Comparison of ENCODE assay signal across 23 cellular contexts in genomic region chr17:46000292-46000691, GRCh38. TPM values are rescaled to one million over a fixed set of nuclear protein-coding genes. Genes with fewer than 3 reads are reported as not detected.
DNase-seq lines count a peak whose midpoint lies in the region; ATAC-seq lines count a peak whose summit lies in the region.
"Had no signal": no experiment of that assay in that cellular context is flagged by ENCODE, and none has a peak within 500 bp of the region (broad histone marks: within the 10 kb centered on the region; RNA-seq: fewer than 3 reads in every experiment).

No MANE protein-coding gene starts in this region.

- no peak for ATAC-seq in HG02970 (IDR thresholded peaks at IDR 0.05; ENCODE audit: low FRiP score, unreplicated experiment)

- no CpG with 5 or more reads among the region's 7 CpGs for WGBS in neuronal stem cell (ENCODE audit: extremely low coverage in 2 of 2, insufficient read length in 2 of 2, insufficient replicate concordance in 1 of 2), 2 donors

- H3K27me3 ChIP-seq in neuronal stem cell (ENCODE audit: control insufficient read depth in 3 of 3, insufficient read depth in 3 of 3, low read depth in 1 of 3, low read length in 3 of 3) = peaks cover 0 to 12% (median 0%) of the 10 kb centered on the region in 3 experiments
- H3K27me3 ChIP-seq: BE2C; BLaER1 treated with 17β-estradiol and CSF1 and Interleukin-3, amounts not matched to agents 10 nM and 100 nM had no signal

- H2AK5ac ChIP-seq in neuronal stem cell (ENCODE audit: low read depth, low read length) = no peak overlapping the region

- peaks cover 13% of the 10 kb centered on the region; the same call in 1 of the 2 replicates for H3K36me3 ChIP-seq in SK-N-MC (ENCODE audit: insufficient read depth, low read length)
- no peaks in the 10 kb centered on the region for H3K36me3 ChIP-seq in neuronal stem cell (replicated peaks in 1 of 2; ENCODE audit: control insufficient read depth in 2 of 2, insufficient read depth in 2 of 2, low read length in 2 of 2)
- H3K36me3 ChIP-seq: BE2C; BLaER1 treated with 17β-estradiol and CSF1 and Interleukin-3, amounts not matched to agents 10 nM and 100 nM; HAP-1 had no signal

- no peak overlapping the region for H4K91ac ChIP-seq in neuronal stem cell (ENCODE audit: low read depth, low read length, poor library complexity)

- no peak overlapping the region for H3K18ac ChIP-seq in neuronal stem cell (ENCODE audit: low read length)

- H3K14ac ChIP-seq in neuronal stem cell (ENCODE audit: low read length) = no peak overlapping the region

- H2BK5ac ChIP-seq in neuronal stem cell (ENCODE audit: low read length) = no peak overlapping the region

- H2BK12ac ChIP-seq in neuronal stem cell (ENCODE audit: low read length) = no peak overlapping the region

- H4K8ac ChIP-seq in neuronal stem cell (ENCODE audit: low read depth, low read length) = no peak overlapping the region

- peaks cover 1% of the 10 kb centered on the region for H3K79me1 ChIP-seq in neuronal stem cell (ENCODE audit: low read depth, low read length)

- DNase-seq in G401 (ENCODE audit: low spot score) (peak; percentile 38), SK-N-MC (ENCODE audit: low read depth, low spot score) (no peak), neuronal stem cell (ENCODE audit: low spot score) (no peak), Kasumi-1 (lab: John Stamatoyannopoulos, UW) (no peak), activated T-cell treated with anti-CD3 and anti-CD28 coated beads for 4 hours (no peak)
- DNase-seq in activated CD4-positive, alpha-beta T cell treated with anti-CD3 and anti-CD28 coated beads for 1 hour = no peak
- DNase-seq: AML-193; BE2C; CD4-positive, alpha-beta T cell; CD8-positive, alpha-beta memory T cell; DMS 273 treated with DMSO at 0.1 percent for 48 hours; DMS79; EL; GF-D8; GOT3; HFFc6 had no signal

- H3K23ac ChIP-seq in neuronal stem cell (ENCODE audit: low read depth, low read length, poor library complexity) = no peak overlapping the region

- H3K4me3 ChIP-seq in SK-N-MC (no peak overlapping the region), neuronal stem cell (ENCODE audit: low read length in 2 of 2) (no peak overlapping the region)
- H3K4me3 ChIP-seq: BLaER1 treated with 17β-estradiol and CSF1 and Interleukin-3, amounts not matched to agents 10 nM and 100 nM; HAP-1 had no signal

- H3K4me1 ChIP-seq in neuronal stem cell (ENCODE audit: control insufficient read depth in 2 of 2, insufficient read depth in 1 of 2, low read depth in 1 of 2, low read length in 2 of 2) = no peaks in the 10 kb centered on the region
- H3K4me1 ChIP-seq: BE2C; BLaER1 treated with 17β-estradiol and CSF1 and Interleukin-3, amounts not matched to agents 10 nM and 100 nM; HAP-1 had no signal

- no peak overlapping the region for H3K4me2 ChIP-seq in neuronal stem cell (ENCODE audit: insufficient read depth, low read length, poor library complexity, severe bottlenecking)
- H3K4me2 ChIP-seq: BLaER1 treated with 17β-estradiol and CSF1 and Interleukin-3, amounts not matched to agents 10 nM and 100 nM had no signal

- peak overlapping the region; percentile 4 for H2AFZ ChIP-seq in neuronal stem cell (ENCODE audit: low read length)

- H3K9ac ChIP-seq in SK-N-MC (ENCODE audit: insufficient read length) = no peak overlapping the region
- no peak overlapping the region for H3K9ac ChIP-seq in neuronal stem cell (ENCODE audit: low read depth, low read length, poor library complexity)

- in situ Hi-C loops in G401 (cut with HindIII; ENCODE audit: low sequenced_read_pairs) = no loop called here

- H3K4ac ChIP-seq in neuronal stem cell (ENCODE audit: low read length) = no peak overlapping the region

- H2BK15ac ChIP-seq in neuronal stem cell (ENCODE audit: low read length) = no peak overlapping the region

- H3K9me3 ChIP-seq in SK-N-MC (ENCODE audit: low read depth, low read length) = no peaks in the 10 kb centered on the region
- H3K9me3 ChIP-seq in neuronal stem cell (replicated peaks in 1 of 2; ENCODE audit: control insufficient read depth in 2 of 2, insufficient read depth in 1 of 2, low read depth in 1 of 2, low read length in 2 of 2) = no peaks in the 10 kb centered on the region
- H3K9me3 ChIP-seq: BE2C; BLaER1 treated with 17β-estradiol and CSF1 and Interleukin-3, amounts not matched to agents 10 nM and 100 nM; HAP-1 had no signal

- peak overlapping the region; percentile 87 for H2BK120ac ChIP-seq in neuronal stem cell (ENCODE audit: low read depth, low read length)

- H3K27ac ChIP-seq in SK-N-MC (peak overlapping the region; percentile 6; the same call in 1 of the 2 replicates), cingulate gyrus (ENCODE audit: low read depth, low read length) (peak overlapping the region; percentile 19), neuronal stem cell (replicated peaks; ENCODE audit: low read length) (no peak overlapping the region)
- H3K27ac ChIP-seq: 22Rv1; BLaER1 treated with 17β-estradiol and CSF1 and Interleukin-3, amounts not matched to agents 10 nM and 100 nM had no signal

RNA-seq across cellular contexts. Expression of gene STH, which starts 1.2 kb away (rescaled TPM):
- total RNA-seq in G401 (2014; rRNA removed; shearing (Covaris generic)) = not detected in 2 replicates
- polyA plus RNA-seq in neuronal stem cell (2013, experiment 1 of 2) = not detected
- polyA plus RNA-seq in neuronal stem cell (2013, experiment 2 of 2) = not detected
- total RNA-seq: CD4-positive, alpha-beta T cell; CD8-positive, alpha-beta memory T cell; HFFc6 had no signal
- polyA plus RNA-seq: AG04450; CD14-positive monocyte; CD8-positive, alpha-beta memory T cell had no signal
